20 cellular contexts compared by ENCODE assay signal in genomic region chr1:92567211-92567868, GRCh38.
DNase-seq lines count a peak whose midpoint lies in the region; ATAC-seq and TF ChIP-seq lines count a peak whose summit lies in the region.
"Had no signal": no experiment of that assay in that cellular context is flagged by ENCODE, and none has a peak within 500 bp of the region (broad histone marks: within the 10 kb centered on the region; RNA-seq: fewer than 3 reads in every experiment).

No MANE protein-coding gene starts in this region.

- peaks cover 84% of the 10 kb centered on the region for H3K36me3 Mint-ChIP-seq in activated T-helper 17 cell treated with anti-CD3 and anti-CD28 coated beads, Interleukin-2, amount 50 U/mL, for 72 hours (ENCODE audit: low read depth)

- DNase-seq in AG10803 (ENCODE audit: low read depth), result peak; percentile 25
- peak; percentile 88 for DNase-seq in HCEC 1CT
- peak; percentile 62 for DNase-seq in fibroblast of pulmonary artery (ENCODE audit: low read depth)
- no peak for DNase-seq in vagina (ENCODE audit: extremely low spot score in 2 of 2)
- DNase-seq in WERI-Rb-1, result no peak
- no peak for DNase-seq in smooth muscle cell (lab: John Stamatoyannopoulos, UW; ENCODE audit: unreplicated experiment)
- DNase-seq: activated CD4-positive, alpha-beta T cell treated with anti-CD3 and anti-CD28 coated beads for 48 hours; activated CD8-positive, alpha-beta memory T cell treated with anti-CD3 and anti-CD28 coated beads, Interleukin-2, amount 50 U/mL, for 48 hours; activated naive CD4-positive, alpha-beta T cell treated with anti-CD3 and anti-CD28 coated beads, Interleukin-2, amount 50 U/mL, for 16 hours; effector memory CD8-positive, alpha-beta T cell; left ventricle myocardium superior; MM.1S; NCI-H526 treated with DMSO at 0.1 percent for 48 hours; right lobe of liver; stimulated activated CD4-positive, alpha-beta T cell treated with anti-CD3 and anti-CD28 coated beads, Interleukin-1b, Interleukin-23, amount 100 ng/mL, for 48 hours; T-helper 9 cell had no signal

- H2AFZ ChIP-seq in smooth muscle cell (ENCODE audit: low read depth), result no peak overlapping the region

- H3K27me3 Mint-ChIP-seq in activated T-helper 17 cell treated with anti-CD3 and anti-CD28 coated beads, Interleukin-2, amount 50 U/mL, for 72 hours, result no peaks in the 10 kb centered on the region
- H3K27me3 Mint-ChIP-seq: effector memory CD8-positive, alpha-beta T cell had no signal

- no peak overlapping the region for H3K4me3 Mint-ChIP-seq in activated T-helper 17 cell treated with anti-CD3 and anti-CD28 coated beads, Interleukin-2, amount 50 U/mL, for 72 hours
- H3K4me3 Mint-ChIP-seq: effector memory CD8-positive, alpha-beta T cell had no signal

- no peaks in the 10 kb centered on the region for H3F3A ChIP-seq in smooth muscle cell (ENCODE audit: low read depth)

- no peak overlapping the region for H3K4me3 ChIP-seq in AG10803 (ENCODE audit: low read length)
- no peak overlapping the region for H3K4me3 ChIP-seq in fibroblast of pulmonary artery (replicated peaks; ENCODE audit: low read depth, low read length)
- H3K4me3 ChIP-seq in vagina, result no peak overlapping the region
- H3K4me3 ChIP-seq in WERI-Rb-1 (ENCODE audit: low read depth, low read length), result no peak overlapping the region
- no peak overlapping the region for H3K4me3 ChIP-seq in smooth muscle cell
- H3K4me3 ChIP-seq: cardiac muscle cell, right lobe of liver had no signal

- ATAC-seq in activated T-helper 17 cell treated with anti-CD3 and anti-CD28 coated beads, Interleukin-2, amount 50 U/mL, for 72 hours (replicated peaks), result peak; percentile 96
- no peak for ATAC-seq in HG02798 (IDR thresholded peaks at IDR 0.05; ENCODE audit: poor library complexity, unreplicated experiment)
- ATAC-seq: effector memory CD8-positive, alpha-beta T cell; HepG2; left ventricle myocardium superior; right lobe of liver had no signal

- no peak overlapping the region for H3K27ac Mint-ChIP-seq in activated T-helper 17 cell treated with anti-CD3 and anti-CD28 coated beads, Interleukin-2, amount 50 U/mL, for 72 hours
- H3K27ac Mint-ChIP-seq: effector memory CD8-positive, alpha-beta T cell had no signal

- intact Hi-C loops in vagina (cut with DNase I), result no loop called here

- no peaks in the 10 kb centered on the region for H3K9me3 Mint-ChIP-seq in activated T-helper 17 cell treated with anti-CD3 and anti-CD28 coated beads, Interleukin-2, amount 50 U/mL, for 72 hours
- H3K9me3 Mint-ChIP-seq: effector memory CD8-positive, alpha-beta T cell had no signal

- H3K36me3 ChIP-seq in vagina (no peaks in the 10 kb centered on the region), WERI-Rb-1 (no peaks in the 10 kb centered on the region), smooth muscle cell (ENCODE audit: low read depth) (no peaks in the 10 kb centered on the region)
- H3K36me3 ChIP-seq: cardiac muscle cell, right lobe of liver had no signal

- H3K27me3 ChIP-seq in vagina (no peaks in the 10 kb centered on the region), WERI-Rb-1 (ENCODE audit: insufficient read depth, low read depth, severe bottlenecking) (no peaks in the 10 kb centered on the region), smooth muscle cell (ENCODE audit: low read depth) (no peaks in the 10 kb centered on the region)
- H3K27me3 ChIP-seq: cardiac muscle cell, right lobe of liver had no signal

- H3K4me1 ChIP-seq in vagina (no peaks in the 10 kb centered on the region), smooth muscle cell (ENCODE audit: low read depth) (no peaks in the 10 kb centered on the region)
- H3K4me1 ChIP-seq: right lobe of liver had no signal

- TF ChIP-seq POLR2A in vagina (IDR thresholded peaks at IDR 0.05), result no peak

- WGBS in smooth muscle cell (ENCODE audit: low lambda C conversion rate), result 96% methylated on average over 1 of the region's 1 CpG

- H3K27ac ChIP-seq in vagina (no peak overlapping the region), WERI-Rb-1 (no peak overlapping the region), smooth muscle cell (ENCODE audit: low read depth) (no peak overlapping the region)
- H3K27ac ChIP-seq: cardiac muscle cell, right lobe of liver had no signal

- peaks cover 18% of the 10 kb centered on the region for H3K4me1 Mint-ChIP-seq in activated T-helper 17 cell treated with anti-CD3 and anti-CD28 coated beads, Interleukin-2, amount 50 U/mL, for 72 hours

- no peak overlapping the region for H3K9ac ChIP-seq in smooth muscle cell (ENCODE audit: low read depth)

- H3K9me3 ChIP-seq in vagina, result no peaks in the 10 kb centered on the region
- no peaks in the 10 kb centered on the region for H3K9me3 ChIP-seq in WERI-Rb-1 (ENCODE audit: severe bottlenecking)
- H3K9me3 ChIP-seq in smooth muscle cell (replicated peaks; ENCODE audit: low read depth), result no peaks in the 10 kb centered on the region
- H3K9me3 ChIP-seq: right lobe of liver had no signal

- no peaks in the 10 kb centered on the region for H4K20me1 ChIP-seq in smooth muscle cell (ENCODE audit: low read depth)

- TF ChIP-seq CTCF in AG10803 (conservative IDR thresholded peaks at IDR 0.05; ENCODE audit: low read length) (no peak), fibroblast of pulmonary artery (IDR thresholded peaks at IDR 0.05; ENCODE audit: low read length, missing control alignments) (no peak), vagina (IDR thresholded peaks at IDR 0.05) (no peak), WERI-Rb-1 (IDR thresholded peaks at IDR 0.05; ENCODE audit: low read depth, low read length) (no peak), smooth muscle cell (IDR thresholded peaks at IDR 0.05; ENCODE audit: borderline replicate concordance, insufficient read depth, poor library complexity, severe bottlenecking) (no peak)

- H3K4me2 ChIP-seq in smooth muscle cell, result no peak overlapping the region

- no peaks in the 10 kb centered on the region for H3K79me2 ChIP-seq in smooth muscle cell (ENCODE audit: low read depth)

Comparison
In these comparisons a context has a peak if more than half of its experiments do, and no peak if none do; other contexts are left out.
1. DNase-seq: peak in AG10803 (single experiment), HCEC 1CT (single experiment) and fibroblast of pulmonary artery (single experiment); none in vagina (0 of 2), WERI-Rb-1 (single experiment) and smooth muscle cell (single experiment).